In the genomic region with DNA sequence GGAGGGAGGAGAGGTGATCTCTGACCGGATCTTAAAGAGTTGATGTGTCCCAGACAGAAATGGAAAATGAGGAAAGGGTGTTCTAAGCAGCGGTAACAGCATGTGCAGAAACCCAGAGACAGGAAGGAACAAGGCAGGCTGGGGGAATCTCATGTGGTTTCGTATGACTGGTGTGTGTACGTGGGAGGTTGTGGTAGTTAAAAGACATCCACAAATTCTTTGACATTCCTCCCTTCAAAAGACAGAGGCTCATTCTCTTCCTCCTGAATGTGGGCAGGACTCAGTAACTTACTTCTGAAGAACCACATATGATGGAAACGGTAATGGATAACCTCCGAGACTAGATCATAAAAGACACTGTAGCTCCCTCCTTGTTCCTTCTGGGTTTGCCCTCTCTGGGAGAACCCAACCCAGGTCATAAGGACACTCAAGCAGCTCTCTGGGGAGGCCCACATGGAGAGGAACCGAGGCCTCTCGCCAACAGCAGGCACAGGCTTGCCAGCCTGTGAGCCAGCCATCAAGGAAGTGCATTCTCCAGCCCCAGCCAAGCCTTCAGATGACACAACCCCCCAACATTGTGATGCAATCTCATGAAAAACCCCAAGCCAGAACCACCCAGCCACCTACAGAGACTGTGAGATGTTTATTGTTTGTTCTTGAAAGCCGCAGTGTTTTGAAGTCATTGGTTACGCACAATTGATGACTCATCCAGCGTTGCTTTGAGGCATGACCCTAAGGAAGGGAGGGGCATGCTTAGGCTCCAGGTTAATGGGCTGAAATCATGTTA, we compare ENCODE assay signal across 10 cellular contexts.
DNase-seq lines count a peak whose midpoint lies in the region; ATAC-seq and TF ChIP-seq lines count a peak whose summit lies in the region.
"Had no signal": no experiment of that assay in that cellular context is flagged by ENCODE, and none has a peak within 500 bp of the region (broad histone marks: within the 10 kb centered on the region; RNA-seq: fewer than 3 reads in every experiment).

No MANE protein-coding gene starts in this region.

- no peak for TF ChIP-seq POLR2A in adrenal gland (IDR thresholded peaks at IDR 0.05)

- H3K27me3 Mint-ChIP-seq in stimulated activated naive CD8-positive, alpha-beta T cell treated with anti-CD3 and anti-CD28 coated beads, Interleukin-15, amount 100 ng/mL, for 72 hours = peaks cover 56% of the 10 kb centered on the region

- BruUV-seq in Panc1 (replicated peaks; lab: Mats Ljungman, UMichigan) = no TSS peak

- H3K9me3 Mint-ChIP-seq in stimulated activated naive CD8-positive, alpha-beta T cell treated with anti-CD3 and anti-CD28 coated beads, Interleukin-15, amount 100 ng/mL, for 72 hours = peaks cover 8 to 13% of the 10 kb centered on the region in 2 donors

- CTCF ChIA-PET in Panc1 (lab: Charles Lee) = no interaction called here

- peak; percentile 20 for DNase-seq in stimulated activated CD4-positive, alpha-beta T cell treated with anti-CD3 and anti-CD28 coated beads, Interleukin-15, amount 100 ng/mL, for 24 hours
- DNase-seq in stimulated activated CD4-positive, alpha-beta T cell treated with anti-CD3 and anti-CD28 coated beads, Interleukin-2, amount 100 ng/mL, for 24 hours = no peak
- DNase-seq in Panc1 (ENCODE audit: low read depth, low spot score) = peak; percentile 22
- peak; percentile 2 to 64 for DNase-seq in cardiac fibroblast (ENCODE audit: low read depth in 2 of 2)
- peak; percentile 29 to 56 for DNase-seq in stimulated activated naive CD8-positive, alpha-beta T cell treated with anti-CD3 and anti-CD28 coated beads, Interleukin-15, amount 100 ng/mL, for 72 hours
- DNase-seq in adrenal gland = no peak
- no peak for DNase-seq in medulla oblongata (ENCODE audit: extremely low spot score)
- DNase-seq in NCI-H526 (lab: John Stamatoyannopoulos, UW) = no peak

- peak overlapping the region; percentile 6 to 23 for H3K4me3 Mint-ChIP-seq in stimulated activated naive CD8-positive, alpha-beta T cell treated with anti-CD3 and anti-CD28 coated beads, Interleukin-15, amount 100 ng/mL, for 72 hours
- H3K4me3 Mint-ChIP-seq: CD4-positive, CD25-positive, alpha-beta regulatory T cell had no signal

- H3K27me3 ChIP-seq in Panc1 (ENCODE audit: control insufficient read depth, insufficient read depth, low read length) (no peaks in the 10 kb centered on the region), adrenal gland (peaks cover 5% of the 10 kb centered on the region)

- POLR2A ChIA-PET in Panc1 (lab: Charles Lee) = no interaction called here

- H3K27ac Mint-ChIP-seq in stimulated activated naive CD8-positive, alpha-beta T cell treated with anti-CD3 and anti-CD28 coated beads, Interleukin-15, amount 100 ng/mL, for 72 hours = peak overlapping the region; percentile 43 to 95

- no peak for ATAC-seq in Panc1
- peak; percentile 72 for ATAC-seq in stimulated activated naive CD8-positive, alpha-beta T cell treated with anti-CD3 and anti-CD28 coated beads, Interleukin-15, amount 100 ng/mL, for 72 hours
- ATAC-seq: SK-N-SH treated with all-trans-retinoic acid at 6 μM for 48 hours had no signal

- H3K36me3 ChIP-seq in Panc1 (ENCODE audit: control insufficient read depth, insufficient read depth, low read length) (no peaks in the 10 kb centered on the region), adrenal gland (replicated peaks in 1 of 2) (no peaks in the 10 kb centered on the region)

- H3K4me3 ChIP-seq in Panc1 (ENCODE audit: low read depth in 2 of 2, low read length in 2 of 2) (no peak overlapping the region), cardiac fibroblast (replicated peaks in 1 of 2; ENCODE audit: low read depth in 2 of 2, low read length in 2 of 2) (no peak overlapping the region), adrenal gland (no peak overlapping the region)

- no peaks in the 10 kb centered on the region; the same call in 1 of the 2 replicates for H3K4me1 ChIP-seq in Panc1 (ENCODE audit: control insufficient read depth, insufficient read depth, low read length)
- H3K4me1 ChIP-seq in adrenal gland (replicated peaks in 1 of 2) = no peaks in the 10 kb centered on the region

- H3K4me1 Mint-ChIP-seq in stimulated activated naive CD8-positive, alpha-beta T cell treated with anti-CD3 and anti-CD28 coated beads, Interleukin-15, amount 100 ng/mL, for 72 hours = peaks cover 19% of the 10 kb centered on the region
- H3K4me1 Mint-ChIP-seq: CD4-positive, CD25-positive, alpha-beta regulatory T cell had no signal

- in situ Hi-C loops in Panc1 (cut with HindIII; ENCODE audit: low pct_unique_long_range_greater_than_20kb, low sequenced_read_pairs) = no loop called here

- H3K9me3 ChIP-seq in Panc1 (ENCODE audit: control insufficient read depth, insufficient read depth, low read depth, low read length) = no peaks in the 10 kb centered on the region
- H3K9me3 ChIP-seq in adrenal gland (replicated peaks in 1 of 3) = no peaks in the 10 kb centered on the region

- H3K27ac ChIP-seq in Panc1 (ENCODE audit: low read length) (no peak overlapping the region), adrenal gland (no peak overlapping the region)

- TF ChIP-seq CTCF in Panc1 (IDR thresholded peaks at IDR 0.05) (no peak), cardiac fibroblast (IDR thresholded peaks at IDR 0.05; ENCODE audit: low read depth, low read length) (no peak), adrenal gland (IDR thresholded peaks at IDR 0.05) (no peak)

- intact Hi-C loops in Panc1 (cut with micrococcal nuclease; ENCODE audit: unreplicated experiment) (no loop called here), adrenal gland (cut with DNase I) (loop anchor here in 1 of 2 donors (5.0 kb wide), 1 partner anchor 138 kb away; no protein-coding TSS in a partner anchor)

- WGBS in adrenal gland, 4 donors = 73 to 87% (median 83%) methylated on average over 9 to 11 of the region's 11 CpGs

Comparison
In these comparisons a context has a peak if more than half of its experiments do, and no peak if none do; other contexts are left out.
1. DNase-seq: peak in stimulated activated CD4-positive, alpha-beta T cell treated with anti-CD3 and anti-CD28 coated beads, Interleukin-15, amount 100 ng/mL, for 24 hours (single experiment), Panc1 (single experiment), cardiac fibroblast (2 of 2) and stimulated activated naive CD8-positive, alpha-beta T cell treated with anti-CD3 and anti-CD28 coated beads, Interleukin-15, amount 100 ng/mL, for 72 hours (2 of 2); none in stimulated activated CD4-positive, alpha-beta T cell treated with anti-CD3 and anti-CD28 coated beads, Interleukin-2, amount 100 ng/mL, for 24 hours (0 of 2), adrenal gland (0 of 7), medulla oblongata (single experiment) and NCI-H526 (0 of 2).